16 cellular contexts compared by ENCODE assay signal in the genomic region with DNA sequence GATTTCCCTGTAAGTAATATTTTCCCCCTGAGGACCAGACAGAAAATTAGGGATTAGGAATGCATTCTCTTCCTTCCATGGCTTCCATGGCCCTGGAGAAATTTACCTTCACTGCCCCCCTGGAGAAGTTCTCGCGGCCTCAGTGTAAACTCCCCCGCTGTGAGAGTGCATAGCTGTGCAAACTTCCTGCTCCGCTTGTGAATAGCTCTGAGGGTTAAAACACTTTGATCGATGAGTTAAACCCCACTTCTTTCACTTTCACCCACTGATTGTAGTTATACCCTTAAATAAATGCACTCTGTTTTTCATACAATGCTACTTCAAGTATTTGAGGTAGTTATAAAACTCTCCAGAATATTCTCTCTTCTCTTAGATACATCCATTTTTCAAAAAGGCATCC.
DNase-seq lines count a peak whose midpoint lies in the region; ATAC-seq and TF ChIP-seq lines count a peak whose summit lies in the region.
"Had no signal": no experiment of that assay in that cellular context is flagged by ENCODE, and none has a peak within 500 bp of the region (broad histone marks: within the 10 kb centered on the region; RNA-seq: fewer than 3 reads in every experiment).

No MANE protein-coding gene starts in this region.

- POLR2A ChIA-PET in activated CD8-positive, alpha-beta T cell treated with anti-CD3 and anti-CD28 coated beads for 36 hours (lab: Charles Lee) = no interaction called here

- H3K4me1 Mint-ChIP-seq in activated CD8-positive, alpha-beta T cell treated with anti-CD3 and anti-CD28 coated beads for 36 hours (ENCODE audit: low read depth) = peaks cover 20% of the 10 kb centered on the region
- H3K4me1 Mint-ChIP-seq in effector memory CD8-positive, alpha-beta T cell (ENCODE audit: low read depth in 2 of 2) = peaks cover 0 to 2% of the 10 kb centered on the region in 2 donors

- intact Hi-C loops in activated CD8-positive, alpha-beta T cell treated with anti-CD3 and anti-CD28 coated beads for 36 hours (cut with micrococcal nuclease) = no loop called here

- no peak for TF ChIP-seq CTCF in activated CD8-positive, alpha-beta T cell treated with anti-CD3 and anti-CD28 coated beads for 36 hours (IDR thresholded peaks at IDR 0.05)

- CTCF ChIA-PET in activated CD8-positive, alpha-beta T cell treated with anti-CD3 and anti-CD28 coated beads for 36 hours (lab: Charles Lee) = interaction anchor here (2.8 kb wide), 1 partner anchor 15 kb away, joined by 9 read pairs; no protein-coding TSS in a partner anchor

- H3K36me3 Mint-ChIP-seq in activated CD8-positive, alpha-beta T cell treated with anti-CD3 and anti-CD28 coated beads for 36 hours (ENCODE audit: low read depth) = no peaks in the 10 kb centered on the region
- H3K36me3 Mint-ChIP-seq in effector memory CD8-positive, alpha-beta T cell (ENCODE audit: insufficient read depth) = peaks cover 3% of the 10 kb centered on the region

- no peak overlapping the region for H3K4me3 Mint-ChIP-seq in activated CD8-positive, alpha-beta T cell treated with anti-CD3 and anti-CD28 coated beads for 36 hours
- H3K4me3 Mint-ChIP-seq in effector memory CD8-positive, alpha-beta T cell = no peak overlapping the region
- H3K4me3 Mint-ChIP-seq: HFFc6 had no signal

- H3K27ac Mint-ChIP-seq in activated CD8-positive, alpha-beta T cell treated with anti-CD3 and anti-CD28 coated beads for 36 hours = no peak overlapping the region
- H3K27ac Mint-ChIP-seq in effector memory CD8-positive, alpha-beta T cell = no peak overlapping the region
- H3K27ac Mint-ChIP-seq: HFFc6 had no signal

- H3K27me3 Mint-ChIP-seq in activated CD8-positive, alpha-beta T cell treated with anti-CD3 and anti-CD28 coated beads for 36 hours = no peaks in the 10 kb centered on the region
- peaks cover 16 to 46% of the 10 kb centered on the region in 2 donors for H3K27me3 Mint-ChIP-seq in effector memory CD8-positive, alpha-beta T cell

- no peaks in the 10 kb centered on the region for H3K9me3 Mint-ChIP-seq in activated CD8-positive, alpha-beta T cell treated with anti-CD3 and anti-CD28 coated beads for 36 hours
- no peaks in the 10 kb centered on the region for H3K9me3 Mint-ChIP-seq in effector memory CD8-positive, alpha-beta T cell
- H3K9me3 Mint-ChIP-seq: HFFc6 had no signal

- ATAC-seq in GM18498 (IDR thresholded peaks at IDR 0.05; ENCODE audit: unreplicated experiment) (peak; percentile 67), HG02610 (IDR thresholded peaks at IDR 0.05; ENCODE audit: unreplicated experiment) (peak; percentile 49)
- peak; percentile 91 for ATAC-seq in activated CD8-positive, alpha-beta T cell treated with anti-CD3 and anti-CD28 coated beads for 36 hours
- ATAC-seq in effector memory CD8-positive, alpha-beta T cell (replicated peaks) = no peak
- ATAC-seq: gastroesophageal sphincter, K562, mucosa of descending colon had no signal

- DNase-seq in NCI-H1417 (lab: John Stamatoyannopoulos, UW) (peak in 2 of 3 experiments; percentile 20 to 52), NCI-H1417 treated with DMSO at 0.1 percent for 48 hours (lab: John Stamatoyannopoulos, UW) (no peak), NK-92 (lab: John Stamatoyannopoulos, UW; ENCODE audit: unreplicated experiment) (no peak), GDM1 (lab: John Stamatoyannopoulos, UW) (no peak)
- peak; percentile 41 for DNase-seq in activated CD8-positive, alpha-beta T cell treated with anti-CD3 and anti-CD28 coated beads for 36 hours
- no peak for DNase-seq in effector memory CD8-positive, alpha-beta T cell
- DNase-seq: brain microvascular endothelial cell, HFFc6, mucosa of descending colon, NCI-H1436 treated with DMSO at 0.1 percent for 48 hours, NCI-H82, SHP77 had no signal

Comparison
In these comparisons a context has a peak if more than half of its experiments do, and no peak if none do; other contexts are left out.
1. DNase-seq: peak in NCI-H1417 (2 of 3) and activated CD8-positive, alpha-beta T cell treated with anti-CD3 and anti-CD28 coated beads for 36 hours (single experiment); none in NCI-H1417 treated with DMSO at 0.1 percent for 48 hours (single experiment), NK-92 (single experiment), GDM1 (single experiment) and effector memory CD8-positive, alpha-beta T cell (0 of 3).